Comparison of ENCODE assay signal across 8 cellular contexts in the genomic region with DNA sequence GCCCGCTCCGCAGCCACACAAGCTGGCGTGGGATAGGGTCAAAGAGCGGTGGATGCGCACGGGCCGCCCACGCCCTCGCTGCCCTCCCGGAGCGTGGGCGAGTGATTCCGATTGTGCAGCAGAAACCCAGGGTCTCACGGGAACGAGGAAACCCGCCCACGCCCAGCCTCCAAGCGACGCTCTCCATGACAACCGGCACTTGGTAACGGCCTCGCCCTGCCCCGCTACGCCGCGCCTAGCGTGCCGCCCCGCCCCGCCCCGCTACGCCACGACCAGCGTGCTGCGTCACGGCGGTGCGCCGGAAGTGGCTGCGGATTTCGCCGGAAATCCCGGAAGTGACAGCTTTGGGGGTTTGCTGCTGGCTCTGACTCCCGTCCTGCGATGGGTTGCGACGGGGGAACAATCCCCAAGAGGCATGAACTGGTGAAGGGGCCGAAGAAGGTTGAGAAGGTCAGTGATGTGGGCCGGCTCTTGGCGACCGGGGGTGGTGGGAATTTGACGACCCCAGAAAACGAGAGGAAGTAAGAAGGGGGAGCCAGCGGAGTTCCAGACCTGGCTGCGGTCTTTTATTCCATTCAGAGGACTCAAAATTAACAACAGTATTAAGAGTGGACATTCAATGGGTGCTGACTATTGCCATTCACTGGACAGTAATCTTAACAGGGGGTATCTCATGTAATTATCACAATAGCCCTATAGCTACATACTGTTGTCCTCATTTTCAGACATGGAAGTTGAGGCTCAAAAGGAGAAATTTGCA. TPM values are rescaled to one million over a fixed set of nuclear protein-coding genes. Genes with fewer than 3 reads are reported as not detected.
A peak's percentile ranks its signal among the peaks of the same experiment; 100 is the strongest.
DNase-seq lines count a peak whose midpoint lies in the region; ATAC-seq and TF ChIP-seq lines count a peak whose summit lies in the region.

A gene with protein sequence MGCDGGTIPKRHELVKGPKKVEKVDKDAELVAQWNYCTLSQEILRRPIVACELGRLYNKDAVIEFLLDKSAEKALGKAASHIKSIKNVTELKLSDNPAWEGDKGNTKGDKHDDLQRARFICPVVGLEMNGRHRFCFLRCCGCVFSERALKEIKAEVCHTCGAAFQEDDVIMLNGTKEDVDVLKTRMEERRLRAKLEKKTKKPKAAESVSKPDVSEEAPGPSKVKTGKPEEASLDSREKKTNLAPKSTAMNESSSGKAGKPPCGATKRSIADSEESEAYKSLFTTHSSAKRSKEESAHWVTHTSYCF (plus strand): TSS at position 311 of the 760 bp plus-strand sequence. CDS start 71 bp downstream, at position 382.

- H3K27ac ChIP-seq in SK-N-SH (ENCODE audit: low read depth in 2 of 2, low read length in 1 of 2), result peak within 1 kb of the TSS; percentile 76

- ATAC-seq in HG02571 (IDR thresholded peaks at IDR 0.05; ENCODE audit: unreplicated experiment), result peak; percentile 98

- CTCF ChIA-PET in SK-N-SH (lab: Yijun Ruan, JAX), result no interaction called here

- TF ChIP-seq EP300 in SK-N-SH (IDR thresholded peaks at IDR 0.05; ENCODE audit: borderline replicate concordance in 1 of 2, low read depth in 1 of 2, low read length in 1 of 2), result peak in 1 of 2 experiments; percentile 36; a peak in 1 of 4 replicates

- peak; percentile 87 for TF ChIP-seq POLR2A in NB4 (IDR thresholded peaks at IDR 0.05; ENCODE audit: extremely low read depth, insufficient read length)

- peaks cover 11 to 14% of the 10 kb centered on the region in 2 experiments for H3K36me3 ChIP-seq in SK-N-SH (replicated peaks in 1 of 2; ENCODE audit: control insufficient read depth in 1 of 2, insufficient read depth in 2 of 2, low read length in 1 of 2)

- TF ChIP-seq RAD21 in SK-N-SH (IDR thresholded peaks at IDR 0.05; ENCODE audit: low read length), result no peak

- no peaks in the 10 kb centered on the region for H3K9me3 ChIP-seq in SK-N-SH

- H3K4me1 ChIP-seq in SK-N-SH (ENCODE audit: control insufficient read depth in 1 of 2, insufficient read depth in 2 of 2, low read depth in 1 of 2, low read length in 1 of 2), result peaks cover 4 to 10% of the 10 kb centered on the region in 2 experiments; a peak in 3 of 4 replicates

- H4K20me1 ChIP-seq in SK-N-SH (ENCODE audit: insufficient read depth), result no peaks in the 10 kb centered on the region

- WGBS in SK-N-SH (ENCODE audit: low lambda C conversion rate), result under 1% methylated on average over 12 of the region's 55 CpGs

- H3F3A ChIP-seq in SK-N-SH (replicated peaks; ENCODE audit: insufficient read depth), result no peaks in the 10 kb centered on the region

- DNase-seq in NB4 (ENCODE audit: low read depth), result peak; percentile 96
- DNase-seq in SK-N-SH, result peak; percentile 92
- peak; percentile 96 for DNase-seq in activated naive CD4-positive, alpha-beta T cell treated with anti-CD3 and anti-CD28 coated beads, Interleukin-2, amount 50 U/mL, for 16 hours
- peak; percentile 91 for DNase-seq in globus pallidus (ENCODE audit: low spot score)
- peak; percentile 51 to 97 (median 91) for DNase-seq in nucleus accumbens (lab: John Stamatoyannopoulos, UW)
- DNase-seq in superior temporal gyrus (ENCODE audit: extremely low spot score), result peak; percentile 93

- TF ChIP-seq CTCF in NB4 (IDR thresholded peaks at IDR 0.05; ENCODE audit: low read depth, low read length) (no peak), SK-N-SH (IDR thresholded peaks at IDR 0.05) (no peak)

- peaks cover 51% of the 10 kb centered on the region for H3K79me2 ChIP-seq in SK-N-SH (ENCODE audit: insufficient read depth)

- peak within 1 kb of the TSS; percentile 83 for H3K9ac ChIP-seq in SK-N-SH

- H3K4me2 ChIP-seq in SK-N-SH, result peak within 1 kb of the TSS; percentile 82

- H3K27me3 ChIP-seq in SK-N-SH (ENCODE audit: insufficient read depth), result no peaks in the 10 kb centered on the region

- H3K4me3 ChIP-seq in GM08714 (ENCODE audit: low read length) (peak within 1 kb of the TSS; percentile 99), NB4 (ENCODE audit: low read depth, low read length) (peak within 1 kb of the TSS; percentile 99), SK-N-SH (ENCODE audit: low read depth in 2 of 2, low read length in 1 of 2) (peak within 1 kb of the TSS; percentile 95)

- POLR2A ChIA-PET in SK-N-SH (lab: Yijun Ruan, JAX), result no interaction called here

- H3K9me2 ChIP-seq in SK-N-SH, result no peaks in the 10 kb centered on the region

- peak within 1 kb of the TSS; percentile 95 for H2AFZ ChIP-seq in SK-N-SH (ENCODE audit: low read depth)

TF ChIP-seq in SK-N-SH, 30 proteins besides CTCF, POLR2A, EP300 and RAD21 (continues in another document):
- no peak for TF ChIP-seq RXRA (IDR thresholded peaks at IDR 0.05; ENCODE audit: borderline replicate concordance, low read depth)
- TF ChIP-seq FOSL2 (IDR thresholded peaks at IDR 0.05; ENCODE audit: borderline replicate concordance, low read depth), result no peak
- TF ChIP-seq, protein P1, sequence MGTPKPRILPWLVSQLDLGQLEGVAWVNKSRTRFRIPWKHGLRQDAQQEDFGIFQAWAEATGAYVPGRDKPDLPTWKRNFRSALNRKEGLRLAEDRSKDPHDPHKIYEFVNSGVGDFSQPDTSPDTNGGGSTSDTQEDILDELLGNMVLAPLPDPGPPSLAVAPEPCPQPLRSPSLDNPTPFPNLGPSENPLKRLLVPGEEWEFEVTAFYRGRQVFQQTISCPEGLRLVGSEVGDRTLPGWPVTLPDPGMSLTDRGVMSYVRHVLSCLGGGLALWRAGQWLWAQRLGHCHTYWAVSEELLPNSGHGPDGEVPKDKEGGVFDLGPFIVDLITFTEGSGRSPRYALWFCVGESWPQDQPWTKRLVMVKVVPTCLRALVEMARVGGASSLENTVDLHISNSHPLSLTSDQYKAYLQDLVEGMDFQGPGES (IDR thresholded peaks at IDR 0.05; ENCODE audit: low read depth, low read length), result no peak
- TF ChIP-seq, protein P2, sequence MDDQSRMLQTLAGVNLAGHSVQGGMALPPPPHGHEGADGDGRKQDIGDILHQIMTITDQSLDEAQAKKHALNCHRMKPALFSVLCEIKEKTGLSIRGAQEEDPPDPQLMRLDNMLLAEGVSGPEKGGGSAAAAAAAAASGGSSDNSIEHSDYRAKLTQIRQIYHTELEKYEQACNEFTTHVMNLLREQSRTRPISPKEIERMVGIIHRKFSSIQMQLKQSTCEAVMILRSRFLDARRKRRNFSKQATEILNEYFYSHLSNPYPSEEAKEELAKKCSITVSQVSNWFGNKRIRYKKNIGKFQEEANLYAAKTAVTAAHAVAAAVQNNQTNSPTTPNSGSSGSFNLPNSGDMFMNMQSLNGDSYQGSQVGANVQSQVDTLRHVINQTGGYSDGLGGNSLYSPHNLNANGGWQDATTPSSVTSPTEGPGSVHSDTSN (IDR thresholded peaks at IDR 0.05), result 0 out of 2 replicates have a peak, but pooled peaks have one; percentile 12
- TF ChIP-seq ELF1 (IDR thresholded peaks at IDR 0.05), result peak; percentile 99
- TF ChIP-seq, protein P3, sequence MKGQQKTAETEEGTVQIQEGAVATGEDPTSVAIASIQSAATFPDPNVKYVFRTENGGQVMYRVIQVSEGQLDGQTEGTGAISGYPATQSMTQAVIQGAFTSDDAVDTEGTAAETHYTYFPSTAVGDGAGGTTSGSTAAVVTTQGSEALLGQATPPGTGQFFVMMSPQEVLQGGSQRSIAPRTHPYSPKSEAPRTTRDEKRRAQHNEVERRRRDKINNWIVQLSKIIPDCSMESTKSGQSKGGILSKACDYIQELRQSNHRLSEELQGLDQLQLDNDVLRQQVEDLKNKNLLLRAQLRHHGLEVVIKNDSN (IDR thresholded peaks at IDR 0.05; ENCODE audit: borderline replicate concordance, low read depth), result no peak
- TF ChIP-seq, protein P4, sequence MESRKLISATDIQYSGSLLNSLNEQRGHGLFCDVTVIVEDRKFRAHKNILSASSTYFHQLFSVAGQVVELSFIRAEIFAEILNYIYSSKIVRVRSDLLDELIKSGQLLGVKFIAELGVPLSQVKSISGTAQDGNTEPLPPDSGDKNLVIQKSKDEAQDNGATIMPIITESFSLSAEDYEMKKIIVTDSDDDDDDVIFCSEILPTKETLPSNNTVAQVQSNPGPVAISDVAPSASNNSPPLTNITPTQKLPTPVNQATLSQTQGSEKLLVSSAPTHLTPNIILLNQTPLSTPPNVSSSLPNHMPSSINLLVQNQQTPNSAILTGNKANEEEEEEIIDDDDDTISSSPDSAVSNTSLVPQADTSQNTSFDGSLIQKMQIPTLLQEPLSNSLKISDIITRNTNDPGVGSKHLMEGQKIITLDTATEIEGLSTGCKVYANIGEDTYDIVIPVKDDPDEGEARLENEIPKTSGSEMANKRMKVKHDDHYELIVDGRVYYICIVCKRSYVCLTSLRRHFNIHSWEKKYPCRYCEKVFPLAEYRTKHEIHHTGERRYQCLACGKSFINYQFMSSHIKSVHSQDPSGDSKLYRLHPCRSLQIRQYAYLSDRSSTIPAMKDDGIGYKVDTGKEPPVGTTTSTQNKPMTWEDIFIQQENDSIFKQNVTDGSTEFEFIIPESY (IDR thresholded peaks at IDR 0.05; ENCODE audit: borderline replicate concordance, low read depth), result peak; percentile 67; the same call in 1 of the 2 replicates
- TF ChIP-seq YY1 (IDR thresholded peaks at IDR 0.05; ENCODE audit: low read depth), result 0 out of 2 replicates have a peak, but pooled peaks have one; percentile 57
- 0 out of 2 replicates have a peak, but pooled peaks have one; percentile 31 for TF ChIP-seq NRF1 (IDR thresholded peaks at IDR 0.05; ENCODE audit: low read depth, low read length)
- TF ChIP-seq GABPA (IDR thresholded peaks at IDR 0.05; ENCODE audit: low read depth), result peak; percentile 99
- no peak for TF ChIP-seq EZH2phosphoT487 (IDR thresholded peaks at IDR 0.05; ENCODE audit: borderline replicate concordance, low read depth)
- TF ChIP-seq TAF1 (IDR thresholded peaks at IDR 0.05; ENCODE audit: borderline replicate concordance, low read depth, low read length), result 0 out of 2 replicates have a peak, but pooled peaks have one; percentile 44
- TF ChIP-seq, protein P5, sequence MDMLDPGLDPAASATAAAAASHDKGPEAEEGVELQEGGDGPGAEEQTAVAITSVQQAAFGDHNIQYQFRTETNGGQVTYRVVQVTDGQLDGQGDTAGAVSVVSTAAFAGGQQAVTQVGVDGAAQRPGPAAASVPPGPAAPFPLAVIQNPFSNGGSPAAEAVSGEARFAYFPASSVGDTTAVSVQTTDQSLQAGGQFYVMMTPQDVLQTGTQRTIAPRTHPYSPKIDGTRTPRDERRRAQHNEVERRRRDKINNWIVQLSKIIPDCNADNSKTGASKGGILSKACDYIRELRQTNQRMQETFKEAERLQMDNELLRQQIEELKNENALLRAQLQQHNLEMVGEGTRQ (IDR thresholded peaks at IDR 0.05; ENCODE audit: borderline replicate concordance, low read depth, low read length), result no peak
- TF ChIP-seq POLR2AphosphoS5 (IDR thresholded peaks at IDR 0.05; ENCODE audit: low read depth, low read length), result peak; percentile 80
- no peak for TF ChIP-seq JUND (IDR thresholded peaks at IDR 0.05)
- no peak for TF ChIP-seq FOXJ3 (CRISPR knock-in tag; IDR thresholded peaks at IDR 0.05)
- no peak; the same call in 1 of the 2 replicates for TF ChIP-seq RFX5 (IDR thresholded peaks at IDR 0.05; ENCODE audit: low read length)

RNA-seq across cellular contexts. Expression of the gene that starts here (rescaled TPM):
- 78.2 and 82.8 TPM in 2 replicates for polyA plus RNA-seq in SK-N-SH (2012; rRNA removed)
- polyA plus RNA-seq in SK-N-SH (2012; cell fraction: cytosol; rRNA removed), result 77.8 and 80.1 TPM in 2 replicates
- polyA plus RNA-seq in SK-N-SH (2012; cell fraction: nucleus; rRNA removed), result 75.0 and 78.8 TPM in 2 replicates

Comparison
In these comparisons a context has a peak if more than half of its experiments do, and no peak if none do; other contexts are left out.
1. Peak in every context shown above with its lines: DNase-seq, ATAC-seq, H3K4me3 ChIP-seq and H3K27ac ChIP-seq.